16 cellular contexts compared by ENCODE assay signal in the genomic region with DNA sequence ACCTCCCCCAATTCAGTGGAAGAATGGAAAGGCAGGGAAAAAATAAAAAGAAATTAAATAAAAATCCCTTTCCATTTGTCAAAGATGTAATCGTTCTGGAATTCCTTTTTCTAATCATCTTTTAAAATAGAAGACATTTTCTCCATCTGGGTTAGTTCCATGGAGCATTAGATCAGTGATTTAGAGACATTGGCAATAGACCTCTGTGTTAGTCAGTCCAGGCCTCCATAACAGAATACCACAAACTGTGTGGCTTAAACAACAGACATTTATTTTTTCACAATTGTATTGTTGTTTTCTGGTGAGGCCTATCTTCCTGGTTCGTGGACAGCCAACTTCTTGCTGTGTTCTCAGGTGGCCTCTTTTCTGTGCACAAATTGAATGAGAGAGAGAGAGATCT.
DNase-seq lines count a peak whose midpoint lies in the region; ATAC-seq and TF ChIP-seq lines count a peak whose summit lies in the region.
"Had no signal": no experiment of that assay in that cellular context is flagged by ENCODE, and none has a peak within 500 bp of the region (broad histone marks: within the 10 kb centered on the region; RNA-seq: fewer than 3 reads in every experiment).

No MANE protein-coding gene starts in this region.

- no peaks in the 10 kb centered on the region for H3K36me3 ChIP-seq in PC-9 (ENCODE audit: low read depth)
- H3K36me3 ChIP-seq: BLaER1 treated with 17β-estradiol and CSF1 and Interleukin-3, amounts not matched to agents 10 nM and 100 nM had no signal

- no peak overlapping the region for H3K27ac ChIP-seq in PC-9
- H3K27ac ChIP-seq: A549; BLaER1 treated with 17β-estradiol and CSF1 and Interleukin-3, amounts not matched to agents 10 nM and 100 nM had no signal

- no peak for TF ChIP-seq CTCF in PC-9 (conservative IDR thresholded peaks at IDR 0.05)

- intact Hi-C loops in PC-9 (cut with micrococcal nuclease; ENCODE audit: unreplicated experiment), result loop anchor here (10.0 kb wide), 1 partner anchor 613 kb away; no protein-coding TSS in a partner anchor

- no peaks in the 10 kb centered on the region for H3K9me2 ChIP-seq in PC-9 (ENCODE audit: insufficient read depth)

- H3K9me3 ChIP-seq in PC-9 (ENCODE audit: insufficient read depth, low read depth), result no peaks in the 10 kb centered on the region
- H3K9me3 ChIP-seq: A549 had no signal

- H2AFZ ChIP-seq in PC-9, result peak overlapping the region; percentile 50; the same call in 1 of the 2 replicates
- H2AFZ ChIP-seq: GM23338 had no signal

- H3K4me3 ChIP-seq in PC-9, result no peak overlapping the region
- H3K4me3 ChIP-seq: A549; BLaER1 treated with 17β-estradiol and CSF1 and Interleukin-3, amounts not matched to agents 10 nM and 100 nM; GM23338 had no signal

- no peaks in the 10 kb centered on the region for H3K4me1 ChIP-seq in PC-9 (replicated peaks; ENCODE audit: insufficient read depth)
- H3K4me1 ChIP-seq: A549 had no signal

- H4K20me1 ChIP-seq in PC-9 (ENCODE audit: insufficient read depth), result no peaks in the 10 kb centered on the region
- H4K20me1 ChIP-seq: BLaER1 treated with 17β-estradiol and CSF1 and Interleukin-3, amounts not matched to agents 10 nM and 100 nM had no signal

- ATAC-seq in GM21526 (IDR thresholded peaks at IDR 0.05; ENCODE audit: low FRiP score, unreplicated experiment), result no peak
- ATAC-seq: A549, GM23338 had no signal

- no peaks in the 10 kb centered on the region for H3F3A ChIP-seq in PC-9 (ENCODE audit: insufficient read depth, low read depth)

- BruUV-seq in PC-9 (replicated peaks; lab: Mats Ljungman, UMichigan), result no TSS peak

- H3K79me2 ChIP-seq in PC-9 (ENCODE audit: low read depth), result no peaks in the 10 kb centered on the region

- H3K27me3 ChIP-seq in PC-9 (ENCODE audit: insufficient read depth, low read depth), result no peaks in the 10 kb centered on the region
- H3K27me3 ChIP-seq: BLaER1 treated with 17β-estradiol and CSF1 and Interleukin-3, amounts not matched to agents 10 nM and 100 nM had no signal

- POLR2A ChIA-PET in PC-9 (lab: Charles Lee; ENCODE audit: unreplicated experiment), result interaction anchor here (0.7 kb wide), 1 partner anchor 180 kb away, joined by 6 read pairs; no protein-coding TSS in a partner anchor

- no peak overlapping the region for H3K4me2 ChIP-seq in PC-9
- H3K4me2 ChIP-seq: A549; BLaER1 treated with 17β-estradiol and CSF1 and Interleukin-3, amounts not matched to agents 10 nM and 100 nM; GM23338 had no signal

- CTCF ChIA-PET in PC-9 (lab: Charles Lee), result no interaction called here

- DNase-seq in GM03348 (ENCODE audit: low spot score) (peak; percentile 39), PC-9 (no peak), fibroblast of peridontal ligament (ENCODE audit: extremely low read depth) (peak; percentile 13), stromal cell of bone marrow (ENCODE audit: low read depth) (peak; percentile 15), medulla oblongata (ENCODE audit: extremely low spot score) (no peak), NCI-H345 (lab: John Stamatoyannopoulos, UW) (no peak)
- DNase-seq in effector CD4-positive, alpha-beta T cell, result no peak
- DNase-seq: CD4-positive, CD25-positive, alpha-beta regulatory T cell; DMS 273 treated with DMSO at 0.1 percent for 48 hours; H9; IMR-90; KBM-7 had no signal

Comparison
In these comparisons a context has a peak if more than half of its experiments do, and no peak if none do; other contexts are left out.
1. DNase-seq: peak in GM03348 (single experiment), fibroblast of peridontal ligament (single experiment) and stromal cell of bone marrow (single experiment); none in PC-9 (0 of 2), medulla oblongata (single experiment), effector CD4-positive, alpha-beta T cell (single experiment) and NCI-H345 (single experiment).